Comparison of ENCODE assay signal across 21 cellular contexts in genomic region chr5:68271124-68271523, GRCh38. TPM values are rescaled to one million over a fixed set of nuclear protein-coding genes. Genes with fewer than 3 reads are reported as not detected.
A peak's percentile ranks its signal among the peaks of the same experiment; 100 is the strongest.
DNase-seq lines count a peak whose midpoint lies in the region; ATAC-seq, FAIRE-seq and TF ChIP-seq lines count a peak whose summit lies in the region.
"Had no signal": no experiment of that assay in that cellular context is flagged by ENCODE, and none has a peak within 500 bp of the region (broad histone marks: within the 10 kb centered on the region; RNA-seq: fewer than 3 reads in every experiment).

No MANE protein-coding gene starts in this region.

- peak overlapping the region in 3 of 4 donors; percentile 42 to 79 (median 66) for H3K4me3 Mint-ChIP-seq in CD4-positive, CD25-positive, alpha-beta regulatory T cell
- H3K4me3 Mint-ChIP-seq in central memory CD8-positive, alpha-beta T cell = peak overlapping the region; percentile 54
- H3K4me3 Mint-ChIP-seq: activated B cell treated with CpG ODN at 0.5 μM for 24 hours, endodermal cell had no signal

- no peak for TF ChIP-seq POLR2A in GM12891 (IDR thresholded peaks at IDR 0.05; ENCODE audit: low read depth, low read length)

- peaks cover 5% of the 10 kb centered on the region for H3K27me3 Mint-ChIP-seq in CD4-positive, CD25-positive, alpha-beta regulatory T cell
- H3K27me3 Mint-ChIP-seq in central memory CD8-positive, alpha-beta T cell = no peaks in the 10 kb centered on the region
- H3K27me3 Mint-ChIP-seq: activated B cell treated with CpG ODN at 0.5 μM for 24 hours had no signal

- FAIRE-seq in GM12891 (lab: Jason Lieb, UNC) = peak; percentile 77

- peaks cover 61 to 98% (median 79%) of the 10 kb centered on the region in 4 donors for H3K4me1 Mint-ChIP-seq in CD4-positive, CD25-positive, alpha-beta regulatory T cell
- peaks cover 78% of the 10 kb centered on the region for H3K4me1 Mint-ChIP-seq in central memory CD8-positive, alpha-beta T cell

- no peak for DNase-seq in CD4-positive, CD25-positive, alpha-beta regulatory T cell
- DNase-seq in GM12891 (ENCODE audit: insufficient read length, low spot score) (no peak), Karpas-422 (no peak), NCI-H446 (lab: John Stamatoyannopoulos, UW) (no peak), NCI-H1694 (lab: John Stamatoyannopoulos, UW) (no peak)
- no peak for DNase-seq in central memory CD8-positive, alpha-beta T cell (ENCODE audit: low spot score in 2 of 2)
- DNase-seq: activated B cell treated with CpG ODN at 0.5 μM for 24 hours, caudate nucleus, COR-L47, endodermal cell, GOT3, kidney glomerular epithelial cell, mucosa of descending colon, MV-4-11, NCI-H2029 treated with DMSO at 0.1 percent for 48 hours, NCI-H526 treated with DMSO at 0.1 percent for 48 hours, SJCRH30 had no signal

- no peaks in the 10 kb centered on the region for H4K20me1 ChIP-seq in Karpas-422 (ENCODE audit: insufficient read depth, low read depth, low read length)

- H3K9me3 Mint-ChIP-seq in CD4-positive, CD25-positive, alpha-beta regulatory T cell = peaks cover 0 to 1% (median 0%) of the 10 kb centered on the region in 7 donors
- H3K9me3 Mint-ChIP-seq in central memory CD8-positive, alpha-beta T cell = no peaks in the 10 kb centered on the region
- H3K9me3 Mint-ChIP-seq: activated B cell treated with CpG ODN at 0.5 μM for 24 hours; activated T-helper 2 cell treated with anti-CD3 and anti-CD28 coated beads, Interferon-gamma antibody, Interleukin-2, Interleukin-4, amounts not matched to agents 10 μg/mL and 5 μg/mL and 100 μg/mL, durations not matched to agents 14 hours and 24 hours and 36 hours; endodermal cell had no signal

- H3K9me3 ChIP-seq in CD4-positive, CD25-positive, alpha-beta regulatory T cell (ENCODE audit: control insufficient read depth in 2 of 2, low read length in 2 of 2) = no peaks in the 10 kb centered on the region
- H3K9me3 ChIP-seq in muscle layer of colon (ENCODE audit: low read length) = no peaks in the 10 kb centered on the region
- H3K9me3 ChIP-seq in Karpas-422 (ENCODE audit: low read length) = no peaks in the 10 kb centered on the region
- H3K9me3 ChIP-seq: mucosa of descending colon, SJCRH30 had no signal

- H3K27me3 ChIP-seq in CD4-positive, CD25-positive, alpha-beta regulatory T cell (ENCODE audit: control insufficient read depth, insufficient read depth, low read length) = no peaks in the 10 kb centered on the region
- H3K27me3 ChIP-seq in muscle layer of colon (ENCODE audit: control insufficient read depth in 1 of 2, insufficient read depth in 2 of 2, low read length in 2 of 2) (no peaks in the 10 kb centered on the region), Karpas-422 (ENCODE audit: low read length) (no peaks in the 10 kb centered on the region)
- H3K27me3 ChIP-seq: hepatocyte, SJCRH30 had no signal

- H3K9ac ChIP-seq in muscle layer of colon (ENCODE audit: low read length) = peak overlapping the region; percentile 8
- H3K9ac ChIP-seq in Karpas-422 (ENCODE audit: low read length) = no peak overlapping the region

- peaks cover 63% of the 10 kb centered on the region for H3K79me2 ChIP-seq in Karpas-422 (ENCODE audit: low read length)

- no peaks in the 10 kb centered on the region for H3K9me2 ChIP-seq in Karpas-422 (replicated peaks; ENCODE audit: insufficient read depth, low read length)

- H2AFZ ChIP-seq in Karpas-422 (ENCODE audit: low read length) = no peak overlapping the region
- H2AFZ ChIP-seq: hepatocyte had no signal

- peak overlapping the region; percentile 51 for H3K4me3 ChIP-seq in CD4-positive, CD25-positive, alpha-beta regulatory T cell (ENCODE audit: low read depth, low read length)
- H3K4me3 ChIP-seq in muscle layer of colon (ENCODE audit: low read depth in 1 of 2, low read length in 2 of 2) (no peak overlapping the region), Karpas-422 (ENCODE audit: low read length) (no peak overlapping the region)
- H3K4me3 ChIP-seq: hepatocyte, mucosa of descending colon, SJCRH30 had no signal

- peak overlapping the region in 2 of 3 donors; percentile 7 to 50 for H3K27ac Mint-ChIP-seq in CD4-positive, CD25-positive, alpha-beta regulatory T cell
- H3K27ac Mint-ChIP-seq in central memory CD8-positive, alpha-beta T cell (ENCODE audit: low read depth) = peak overlapping the region; percentile 88
- H3K27ac Mint-ChIP-seq: activated B cell treated with CpG ODN at 0.5 μM for 24 hours, endodermal cell had no signal

- no peak overlapping the region for H3K4me2 ChIP-seq in Karpas-422 (ENCODE audit: low read depth, low read length, poor library complexity, severe bottlenecking)
- H3K4me2 ChIP-seq: hepatocyte had no signal

- H3K4me1 ChIP-seq in CD4-positive, CD25-positive, alpha-beta regulatory T cell (ENCODE audit: control insufficient read depth, insufficient read depth, low read length, poor library complexity, severe bottlenecking) = peaks cover 98% of the 10 kb centered on the region
- H3K4me1 ChIP-seq in muscle layer of colon (ENCODE audit: insufficient read depth, low read length) (peaks cover 91% of the 10 kb centered on the region), Karpas-422 (ENCODE audit: low read length) (peaks cover 34% of the 10 kb centered on the region)
- H3K4me1 ChIP-seq: SJCRH30 had no signal

- peak overlapping the region; percentile 15 for H3K27ac ChIP-seq in CD4-positive, CD25-positive, alpha-beta regulatory T cell (ENCODE audit: insufficient read depth, low read length, poor library complexity, severe bottlenecking)
- H3K27ac ChIP-seq in muscle layer of colon (ENCODE audit: low read depth, low read length) = peak overlapping the region; percentile 37
- no peak overlapping the region for H3K27ac ChIP-seq in Karpas-422 (ENCODE audit: low read length)
- H3K27ac ChIP-seq: hepatocyte, SJCRH30 had no signal

- no peak for ATAC-seq in CD4-positive, CD25-positive, alpha-beta regulatory T cell (ENCODE audit: low read depth in 2 of 2)
- ATAC-seq in central memory CD8-positive, alpha-beta T cell (replicated peaks; ENCODE audit: extremely low read depth, poor library complexity, severe bottlenecking) = no peak
- no peak for ATAC-seq in GM21528 (IDR thresholded peaks at IDR 0.05; ENCODE audit: low FRiP score, unreplicated experiment)
- ATAC-seq: mucosa of descending colon had no signal

- peaks cover 9% of the 10 kb centered on the region for H3K36me3 ChIP-seq in CD4-positive, CD25-positive, alpha-beta regulatory T cell (ENCODE audit: control insufficient read depth, insufficient read depth, low read length)
- H3K36me3 ChIP-seq in muscle layer of colon (ENCODE audit: insufficient read depth, low read length) (peaks cover 15% of the 10 kb centered on the region), Karpas-422 (ENCODE audit: insufficient read depth, low read length) (no peaks in the 10 kb centered on the region)
- H3K36me3 ChIP-seq: SJCRH30 had no signal

- H3K36me3 Mint-ChIP-seq in CD4-positive, CD25-positive, alpha-beta regulatory T cell = peaks cover 17% of the 10 kb centered on the region
- peaks cover 22% of the 10 kb centered on the region for H3K36me3 Mint-ChIP-seq in central memory CD8-positive, alpha-beta T cell (ENCODE audit: insufficient read depth)

TF ChIP-seq in GM12891, 5 proteins besides CTCF, POLR2A, EP300 and RAD21:
- TF ChIP-seq POLR2AphosphoS5 (IDR thresholded peaks at IDR 0.05; ENCODE audit: low read depth, low read length) (no peak), POU2F2 (IDR thresholded peaks at IDR 0.05; ENCODE audit: low read depth, low read length) (no peak), PAX5 (IDR thresholded peaks at IDR 0.05; ENCODE audit: insufficient read depth, low read length, severe bottlenecking) (no peak), SPI1 (IDR thresholded peaks at IDR 0.05; ENCODE audit: low read depth, low read length) (no peak), TAF1 (IDR thresholded peaks at IDR 0.05; ENCODE audit: low read depth, low read length) (no peak)

RNA-seq across cellular contexts. Expression of gene PIK3R1, which starts 55.6 kb away (rescaled TPM):
- 366 TPM for total RNA-seq in CD4-positive, CD25-positive, alpha-beta regulatory T cell
- polyA plus RNA-seq in CD4-positive, CD25-positive, alpha-beta regulatory T cell = 100 to 1,000 TPM in 2 of 4 donors, 10 to 100 TPM in 2; 75.9 to 127 (median 109) TPM
- polyA plus RNA-seq in GM12891 (2012; ENCODE audit: low read depth, missing spikeins) = 16.1 TPM
- 13.2 and 24.0 TPM in 2 replicates for total RNA-seq in Karpas-422 (2014; rRNA removed; shearing (Covaris generic); ENCODE audit: low replicate concordance)

Comparison
In these comparisons a context has a peak if more than half of its experiments do, and no peak if none do; other contexts are left out.
1. RNA of gene PIK3R1, which starts 55.6 kb away (total RNA-seq): 366 TPM in CD4-positive, CD25-positive, alpha-beta regulatory T cell (single experiment); 13.2 to 24.0 TPM in Karpas-422; every median in the first group is over 10 times any median in the second.